Comparison of ENCODE assay signal across 1 cellular context in the genomic region with DNA sequence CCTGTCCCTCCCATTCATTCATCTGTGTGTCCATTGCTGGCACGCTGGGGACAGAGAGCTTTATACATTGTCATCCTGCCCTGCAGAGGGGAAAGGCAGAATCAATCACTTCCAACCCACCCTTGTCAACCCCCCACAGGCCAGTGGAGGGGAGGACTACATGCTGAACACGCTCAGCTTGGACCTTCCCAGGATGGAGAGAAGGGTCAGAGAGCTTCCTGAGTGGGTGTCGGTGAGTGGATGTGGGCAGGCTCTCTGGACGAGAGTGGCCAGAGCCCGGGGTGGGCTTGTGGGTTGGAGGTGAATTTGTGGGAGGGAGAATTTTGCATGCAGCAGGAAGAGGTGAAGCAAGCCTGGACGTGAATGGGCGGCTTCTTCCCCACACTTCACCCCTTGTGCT.
TF ChIP-seq lines count a peak whose summit lies in the region.

No MANE protein-coding gene starts in this region.

TF ChIP-seq in WTC11, 78 proteins besides CTCF, POLR2A, EP300 and RAD21 (continued from another document):
- TF ChIP-seq, protein P1, sequence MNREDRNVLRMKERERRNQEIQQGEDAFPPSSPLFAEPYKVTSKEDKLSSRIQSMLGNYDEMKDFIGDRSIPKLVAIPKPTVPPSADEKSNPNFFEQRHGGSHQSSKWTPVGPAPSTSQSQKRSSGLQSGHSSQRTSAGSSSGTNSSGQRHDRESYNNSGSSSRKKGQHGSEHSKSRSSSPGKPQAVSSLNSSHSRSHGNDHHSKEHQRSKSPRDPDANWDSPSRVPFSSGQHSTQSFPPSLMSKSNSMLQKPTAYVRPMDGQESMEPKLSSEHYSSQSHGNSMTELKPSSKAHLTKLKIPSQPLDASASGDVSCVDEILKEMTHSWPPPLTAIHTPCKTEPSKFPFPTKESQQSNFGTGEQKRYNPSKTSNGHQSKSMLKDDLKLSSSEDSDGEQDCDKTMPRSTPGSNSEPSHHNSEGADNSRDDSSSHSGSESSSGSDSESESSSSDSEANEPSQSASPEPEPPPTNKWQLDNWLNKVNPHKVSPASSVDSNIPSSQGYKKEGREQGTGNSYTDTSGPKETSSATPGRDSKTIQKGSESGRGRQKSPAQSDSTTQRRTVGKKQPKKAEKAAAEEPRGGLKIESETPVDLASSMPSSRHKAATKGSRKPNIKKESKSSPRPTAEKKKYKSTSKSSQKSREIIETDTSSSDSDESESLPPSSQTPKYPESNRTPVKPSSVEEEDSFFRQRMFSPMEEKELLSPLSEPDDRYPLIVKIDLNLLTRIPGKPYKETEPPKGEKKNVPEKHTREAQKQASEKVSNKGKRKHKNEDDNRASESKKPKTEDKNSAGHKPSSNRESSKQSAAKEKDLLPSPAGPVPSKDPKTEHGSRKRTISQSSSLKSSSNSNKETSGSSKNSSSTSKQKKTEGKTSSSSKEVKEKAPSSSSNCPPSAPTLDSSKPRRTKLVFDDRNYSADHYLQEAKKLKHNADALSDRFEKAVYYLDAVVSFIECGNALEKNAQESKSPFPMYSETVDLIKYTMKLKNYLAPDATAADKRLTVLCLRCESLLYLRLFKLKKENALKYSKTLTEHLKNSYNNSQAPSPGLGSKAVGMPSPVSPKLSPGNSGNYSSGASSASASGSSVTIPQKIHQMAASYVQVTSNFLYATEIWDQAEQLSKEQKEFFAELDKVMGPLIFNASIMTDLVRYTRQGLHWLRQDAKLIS (CRISPR knock-in tag; IDR thresholded peaks at IDR 0.05; ENCODE audit: borderline replicate concordance), result no peak
- TF ChIP-seq, protein P2, sequence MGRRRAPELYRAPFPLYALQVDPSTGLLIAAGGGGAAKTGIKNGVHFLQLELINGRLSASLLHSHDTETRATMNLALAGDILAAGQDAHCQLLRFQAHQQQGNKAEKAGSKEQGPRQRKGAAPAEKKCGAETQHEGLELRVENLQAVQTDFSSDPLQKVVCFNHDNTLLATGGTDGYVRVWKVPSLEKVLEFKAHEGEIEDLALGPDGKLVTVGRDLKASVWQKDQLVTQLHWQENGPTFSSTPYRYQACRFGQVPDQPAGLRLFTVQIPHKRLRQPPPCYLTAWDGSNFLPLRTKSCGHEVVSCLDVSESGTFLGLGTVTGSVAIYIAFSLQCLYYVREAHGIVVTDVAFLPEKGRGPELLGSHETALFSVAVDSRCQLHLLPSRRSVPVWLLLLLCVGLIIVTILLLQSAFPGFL (CRISPR knock-in tag; IDR thresholded peaks at IDR 0.05; ENCODE audit: borderline replicate concordance), result no peak
- no peak for TF ChIP-seq CBFB (CRISPR knock-in tag; IDR thresholded peaks at IDR 0.05; ENCODE audit: low read depth)
TF ChIP-seq in WTC11: peak in this region for 0.
